In genomic region chr3:110314512-110315114, GRCh38 we compare ENCODE assay signal across 9 cellular contexts.
A peak's percentile ranks its signal among the peaks of the same experiment; 100 is the strongest.
DNase-seq lines count a peak whose midpoint lies in the region; ATAC-seq, FAIRE-seq and TF ChIP-seq lines count a peak whose summit lies in the region.
"Had no signal": no experiment of that assay in that cellular context is flagged by ENCODE, and none has a peak within 500 bp of the region (broad histone marks: within the 10 kb centered on the region; RNA-seq: fewer than 3 reads in every experiment).

No MANE protein-coding gene starts in this region.

- 44% methylated on average over 7 of the region's 7 CpGs; no CpG with 5 or more reads in 1 of the 2 experiments for WGBS in H1 (ENCODE audit: extremely low coverage in 1 of 2, insufficient coverage in 1 of 2, insufficient read length in 1 of 2, insufficient replicate concordance in 2 of 2, low coverage in 1 of 2, low lambda C conversion rate in 2 of 2, missing lambda C conversion rate in 1 of 2), 2 experiments

- H4K8ac ChIP-seq in H1 (ENCODE audit: extremely low read depth, insufficient read depth, low read length), result no peak overlapping the region

- no peak overlapping the region for H3K4me3 ChIP-seq in H1 (ENCODE audit: extremely low read depth in 1 of 4, insufficient read depth in 2 of 4, low read depth in 3 of 4, low read length in 4 of 4)

- H3K4me1 ChIP-seq in H1 (replicated peaks in 1 of 4; ENCODE audit: control insufficient read depth in 3 of 4, insufficient read depth in 4 of 4, low read length in 3 of 4), result peaks cover 0 to 2% (median 0%) of the 10 kb centered on the region in 4 experiments; a peak in 1 of 7 replicates

- no peaks in the 10 kb centered on the region for H4K20me1 ChIP-seq in H1 (replicated peaks in 1 of 2; ENCODE audit: control insufficient read depth in 1 of 2, insufficient read depth in 2 of 2, low read length in 2 of 2)

- H2AFZ ChIP-seq in H1 (ENCODE audit: low read length), result no peak overlapping the region

- no peak for TF ChIP-seq EP300 in H1 (IDR thresholded peaks at IDR 0.05; ENCODE audit: borderline replicate concordance in 1 of 2, low read depth in 2 of 2, low read length in 2 of 2)

- H2BK20ac ChIP-seq in H1 (ENCODE audit: low read length), result no peak overlapping the region

- H3K4me3 Mint-ChIP-seq in CD4-positive, alpha-beta T cell, result no peak overlapping the region
- no peak overlapping the region for H3K4me3 Mint-ChIP-seq in stimulated activated naive B cell treated with anti-CD40 and anti-IgM and Interleukin-4, amounts not matched to agents 10 μg/mL and 1 μg/mL and 100 μg/mL, for 72 hours
- H3K4me3 Mint-ChIP-seq: activated naive CD4-positive, alpha-beta T cell treated with anti-CD3 and anti-CD28 coated beads, Interleukin-2, amount 50 U/mL, for 24 hours had no signal

- H3K27me3 ChIP-seq in CD4-positive, alpha-beta T cell (ENCODE audit: control insufficient read depth, insufficient read depth, low read length), result no peaks in the 10 kb centered on the region
- no peaks in the 10 kb centered on the region for H3K27me3 ChIP-seq in H1 (replicated peaks in 1 of 4; ENCODE audit: control insufficient read depth in 3 of 4, extremely low read depth in 1 of 4, insufficient read depth in 3 of 4, low read length in 3 of 4)

- no peaks in the 10 kb centered on the region for H3K36me3 ChIP-seq in H1 (ENCODE audit: control insufficient read depth in 2 of 4, insufficient read depth in 4 of 4, low read length in 3 of 4)

- H3K79me1 ChIP-seq in H1 (ENCODE audit: low read depth, low read length), result no peaks in the 10 kb centered on the region

- H2AK5ac ChIP-seq in H1 (ENCODE audit: low read depth, low read length), result no peak overlapping the region

- ATAC-seq in CD4-positive, alpha-beta T cell (ENCODE audit: poor library complexity), result peak; percentile 63
- peak; percentile 83 for ATAC-seq in GM19043 (IDR thresholded peaks at IDR 0.05; ENCODE audit: low read depth, unreplicated experiment)
- ATAC-seq in HG03175 (IDR thresholded peaks at IDR 0.05; ENCODE audit: unreplicated experiment), result peak; percentile 94
- peak; percentile 69 to 81 for ATAC-seq in stimulated activated naive B cell treated with anti-CD40 and anti-IgM and Interleukin-4, amounts not matched to agents 10 μg/mL and 1 μg/mL and 100 μg/mL, for 72 hours (replicated peaks)

- no peak overlapping the region for H3K27ac Mint-ChIP-seq in CD4-positive, alpha-beta T cell
- H3K27ac Mint-ChIP-seq in stimulated activated naive B cell treated with anti-CD40 and anti-IgM and Interleukin-4, amounts not matched to agents 10 μg/mL and 1 μg/mL and 100 μg/mL, for 72 hours, result no peak overlapping the region
- H3K27ac Mint-ChIP-seq: activated naive CD4-positive, alpha-beta T cell treated with anti-CD3 and anti-CD28 coated beads, Interleukin-2, amount 50 U/mL, for 24 hours had no signal

- no peak overlapping the region for H3K23ac ChIP-seq in H1 (ENCODE audit: insufficient read length)

- H3K14ac ChIP-seq in H1 (ENCODE audit: insufficient read length), result no peak overlapping the region

- no peak overlapping the region for H2BK12ac ChIP-seq in H1 (ENCODE audit: low read depth, low read length)

- no peak overlapping the region for H3K27ac ChIP-seq in CD4-positive, alpha-beta T cell (ENCODE audit: low read depth, low read length)
- H3K27ac ChIP-seq in H1 (ENCODE audit: low read depth, low read length), result no peak overlapping the region

- no peaks in the 10 kb centered on the region for H3K4me1 Mint-ChIP-seq in CD4-positive, alpha-beta T cell (ENCODE audit: low read depth)
- no peaks in the 10 kb centered on the region for H3K4me1 Mint-ChIP-seq in stimulated activated naive B cell treated with anti-CD40 and anti-IgM and Interleukin-4, amounts not matched to agents 10 μg/mL and 1 μg/mL and 100 μg/mL, for 72 hours

- H3K4me2 ChIP-seq in H1 (ENCODE audit: insufficient read depth in 1 of 2, low read depth in 2 of 2, low read length in 2 of 2), result no peak overlapping the region

- H3K18ac ChIP-seq in H1 (ENCODE audit: extremely low read depth, low read length), result no peak overlapping the region

- peak; percentile 77 for TF ChIP-seq CTCF in CD4-positive, alpha-beta T cell (IDR thresholded peaks at IDR 0.05)
- TF ChIP-seq CTCF in H1 (IDR thresholded peaks at IDR 0.05; ENCODE audit: control extremely low read depth in 1 of 3, insufficient read depth in 1 of 3, low read depth in 1 of 3, low read length in 3 of 3), result peak; percentile 5 to 91 (median 66)

- H3K23me2 ChIP-seq in H1 (ENCODE audit: low read depth, low read length), result no peaks in the 10 kb centered on the region

- intact Hi-C loops in CD4-positive, alpha-beta T cell (cut with DNase I, micrococcal nuclease), result loop anchor here (1.0 to 10.0 kb wide), 9 partner anchors 582 to 1826 kb away; no protein-coding TSS in a partner anchor

- no peak overlapping the region for H3K56ac ChIP-seq in H1 (replicated peaks; ENCODE audit: insufficient read length, low read depth, low read length)

- H3K9ac ChIP-seq in H1 (replicated peaks in 1 of 4; ENCODE audit: extremely low read depth in 1 of 4, low read depth in 3 of 4, low read length in 3 of 4), result no peak overlapping the region

- no peak overlapping the region for H2BK5ac ChIP-seq in H1 (ENCODE audit: low read depth, low read length)

- peak; percentile 79 to 85 for TF ChIP-seq RAD21 in H1 (IDR thresholded peaks at IDR 0.05 in 1 of 2, conservative IDR thresholded peaks at IDR 0.05 in 1 of 2; ENCODE audit: low read depth in 2 of 2, low read length in 2 of 2)

- H2BK15ac ChIP-seq in H1 (ENCODE audit: low read length), result no peak overlapping the region

- no peak overlapping the region for H3K4ac ChIP-seq in H1 (replicated peaks; ENCODE audit: insufficient read length, low read depth, low read length)

- H4K5ac ChIP-seq in H1 (ENCODE audit: insufficient read length, low read depth, low read length), result no peak overlapping the region

- H3K79me2 ChIP-seq in H1 (ENCODE audit: control insufficient read depth in 1 of 2, insufficient read depth in 2 of 2, low read length in 2 of 2), result no peaks in the 10 kb centered on the region

- POLR2A ChIA-PET in CD4-positive, alpha-beta T cell (lab: Charles Lee), result interaction anchor here (1.4 kb wide), 1 partner anchor 1227 kb away, joined by 3 read pairs; the partner anchor contains the start of gene CD96
- POLR2A ChIA-PET in H1 (lab: Charles Lee; ENCODE audit: partially characterized antibody), result no interaction called here

- no peaks in the 10 kb centered on the region for H3K9me3 Mint-ChIP-seq in CD4-positive, alpha-beta T cell
- no peaks in the 10 kb centered on the region for H3K9me3 Mint-ChIP-seq in stimulated activated naive B cell treated with anti-CD40 and anti-IgM and Interleukin-4, amounts not matched to agents 10 μg/mL and 1 μg/mL and 100 μg/mL, for 72 hours
- H3K9me3 Mint-ChIP-seq: activated naive CD4-positive, alpha-beta T cell treated with anti-CD3 and anti-CD28 coated beads, Interleukin-2, amount 50 U/mL, for 24 hours had no signal

- peak; percentile 99 for FAIRE-seq in H1 (lab: Jason Lieb, UNC)

- no peaks in the 10 kb centered on the region for H3K36me3 Mint-ChIP-seq in CD4-positive, alpha-beta T cell (ENCODE audit: low read depth)
- H3K36me3 Mint-ChIP-seq in stimulated activated naive B cell treated with anti-CD40 and anti-IgM and Interleukin-4, amounts not matched to agents 10 μg/mL and 1 μg/mL and 100 μg/mL, for 72 hours, result no peaks in the 10 kb centered on the region
- H3K36me3 Mint-ChIP-seq: activated naive CD4-positive, alpha-beta T cell treated with anti-CD3 and anti-CD28 coated beads, Interleukin-2, amount 50 U/mL, for 24 hours had no signal

- CTCF ChIA-PET in CD4-positive, alpha-beta T cell (lab: Charles Lee), result interaction anchor here (0.8 to 2.6 kb wide), 12 partner anchors 8 to 1225 kb away, joined by 3 to 9 read pairs (median 4); no protein-coding TSS in a partner anchor
- CTCF ChIA-PET in H1 (lab: Charles Lee; ENCODE audit: partially characterized antibody), result interaction anchor here (0.6 to 2.2 kb wide), 47 partner anchors 9 to 942 kb away, joined by 3 to 22 read pairs (median 3); no protein-coding TSS in a partner anchor

- no peak overlapping the region for H2BK120ac ChIP-seq in H1 (replicated peaks; ENCODE audit: low read depth, low read length)

- H4K91ac ChIP-seq in H1 (replicated peaks; ENCODE audit: insufficient read length, low read length), result no peak overlapping the region

- H3K9me3 ChIP-seq in CD4-positive, alpha-beta T cell (ENCODE audit: control insufficient read depth, low read length), result no peaks in the 10 kb centered on the region
- H3K9me3 ChIP-seq in H1 (ENCODE audit: insufficient read depth in 2 of 2, low read depth in 1 of 2, low read length in 1 of 2), result no peaks in the 10 kb centered on the region

- TF ChIP-seq POLR2A in H1 (IDR thresholded peaks at IDR 0.05; ENCODE audit: control extremely low read depth in 1 of 2, low read depth in 2 of 2, low read length in 2 of 2), result no peak

- DNase-seq in CD4-positive, alpha-beta T cell, result peak; percentile 7 to 47 (median 36)
- DNase-seq in NCI-H510A treated with DMSO at 0.1 percent for 48 hours (lab: John Stamatoyannopoulos, UW) (peak; percentile 43), H1 (ENCODE audit: low read depth in 1 of 2, low spot score in 2 of 2) (peak; percentile 10 to 67), mucosa of gallbladder (ENCODE audit: low spot score) (peak; percentile 67)
- peak; percentile 52 to 57 for DNase-seq in activated CD4-positive, alpha-beta T cell treated with anti-CD3 and anti-CD28 coated beads, Interleukin-2, amount 50 U/mL, for 48 hours
- DNase-seq in stimulated activated naive B cell treated with anti-CD40 and anti-IgM and Interleukin-4, amounts not matched to agents 10 μg/mL and 1 μg/mL and 100 μg/mL, for 72 hours, result peak; percentile 13

- H3K27me3 Mint-ChIP-seq in CD4-positive, alpha-beta T cell, result no peaks in the 10 kb centered on the region
- H3K27me3 Mint-ChIP-seq in stimulated activated naive B cell treated with anti-CD40 and anti-IgM and Interleukin-4, amounts not matched to agents 10 μg/mL and 1 μg/mL and 100 μg/mL, for 72 hours, result no peaks in the 10 kb centered on the region
- H3K27me3 Mint-ChIP-seq: activated naive CD4-positive, alpha-beta T cell treated with anti-CD3 and anti-CD28 coated beads, Interleukin-2, amount 50 U/mL, for 24 hours had no signal

TF ChIP-seq in H1, 55 proteins besides CTCF, POLR2A, EP300 and RAD21:
- TF ChIP-seq YY1 (IDR thresholded peaks at IDR 0.05; ENCODE audit: low read depth, low read length), result 0 out of 2 replicates have a peak, but pooled peaks have one; percentile 14
- peak; percentile 56; the same call in 1 of the 2 replicates for TF ChIP-seq MAX (IDR thresholded peaks at IDR 0.05)
- no peak for TF ChIP-seq POU5F1 (IDR thresholded peaks at IDR 0.05; ENCODE audit: low read depth, low read length)

Comparison
In these comparisons a context has a peak if more than half of its experiments do, and no peak if none do; other contexts are left out.
1. DNase-seq: peak in every context shown above with its lines; median percentile 67 in mucosa of gallbladder; 54 in activated CD4-positive, alpha-beta T cell treated with anti-CD3 and anti-CD28 coated beads, Interleukin-2, amount 50 U/mL, for 48 hours; 43 in NCI-H510A treated with DMSO at 0.1 percent for 48 hours; 38 in H1; 36 in CD4-positive, alpha-beta T cell; 13 in stimulated activated naive B cell treated with anti-CD40 and anti-IgM and Interleukin-4, amounts not matched to agents 10 μg/mL and 1 μg/mL and 100 μg/mL, for 72 hours.